In genomic region chr1:8660455-8660854, GRCh38 we compare ENCODE assay signal across 8 cellular contexts.
DNase-seq lines count a peak whose midpoint lies in the region; ATAC-seq, FAIRE-seq and TF ChIP-seq lines count a peak whose summit lies in the region.

No MANE protein-coding gene starts in this region.

- peak; percentile 51 to 66 (median 60) for ATAC-seq in pancreas
- no peak for ATAC-seq in GM18517 (IDR thresholded peaks at IDR 0.05; ENCODE audit: unreplicated experiment)
- ATAC-seq in GM18519 (IDR thresholded peaks at IDR 0.05; ENCODE audit: low FRiP score, unreplicated experiment) = no peak
- ATAC-seq in HG03175 (IDR thresholded peaks at IDR 0.05; ENCODE audit: unreplicated experiment) = no peak

- no peak for FAIRE-seq in pancreas (lab: Jason Lieb, UNC)

- TF ChIP-seq CTCF in Peyer's patch (IDR thresholded peaks at IDR 0.05) (no peak), fibroblast of pulmonary artery (IDR thresholded peaks at IDR 0.05; ENCODE audit: low read length, missing control alignments) (no peak), pancreas (IDR thresholded peaks at IDR 0.05) (no peak)

- WGBS in pancreas, 2 donors = 23 to 28% methylated on average over 5 of the region's 5 CpGs

- TF ChIP-seq POLR2A in Peyer's patch (IDR thresholded peaks at IDR 0.05) = no peak

- H3K4me2 ChIP-seq in BLaER1 = peak overlapping the region; percentile 86

- H3K27me3 ChIP-seq in BLaER1 = no peaks in the 10 kb centered on the region
- H3K27me3 ChIP-seq in Peyer's patch = no peaks in the 10 kb centered on the region
- no peaks in the 10 kb centered on the region for H3K27me3 ChIP-seq in pancreas

- intact Hi-C loops in pancreas (cut with DNase I) = no loop called here

- DNase-seq in Peyer's patch = no peak
- peak; percentile 92 for DNase-seq in fibroblast of pulmonary artery (ENCODE audit: low read depth)
- DNase-seq in pancreas = no peak
- no peak for DNase-seq in NCI-H2196 treated with DMSO at 0.1 percent for 48 hours (lab: John Stamatoyannopoulos, UW; ENCODE audit: unreplicated experiment)

- no peak overlapping the region for H3K9ac ChIP-seq in BLaER1

- H3K4me1 ChIP-seq in BLaER1 = peaks cover 59% of the 10 kb centered on the region
- H3K4me1 ChIP-seq in Peyer's patch = peaks cover 5 to 45% (median 22%) of the 10 kb centered on the region in 4 donors
- peaks cover 10 to 48% (median 45%) of the 10 kb centered on the region in 3 donors for H3K4me1 ChIP-seq in pancreas

- H3K27ac ChIP-seq in BLaER1 (peak overlapping the region; percentile 51; the same call in 1 of the 2 replicates), Peyer's patch (peak overlapping the region; percentile 23 to 56 (median 47)), pancreas (peak overlapping the region in 2 of 4 donors; percentile 31 to 67)

- H3K4me3 ChIP-seq in BLaER1 (no peak overlapping the region), Peyer's patch (no peak overlapping the region), fibroblast of pulmonary artery (replicated peaks; ENCODE audit: low read depth, low read length) (no peak overlapping the region), pancreas (no peak overlapping the region)

- peaks cover 100% of the 10 kb centered on the region for H4K20me1 ChIP-seq in BLaER1

- H3K36me3 ChIP-seq in BLaER1 (peaks cover 22% of the 10 kb centered on the region), Peyer's patch (peaks cover 0 to 6% (median 0%) of the 10 kb centered on the region in 3 donors), pancreas (no peaks in the 10 kb centered on the region)

- H3K9me3 ChIP-seq in BLaER1 (no peaks in the 10 kb centered on the region), Peyer's patch (no peaks in the 10 kb centered on the region), pancreas (no peaks in the 10 kb centered on the region)

Comparison
In these comparisons a context has a peak if more than half of its experiments do, and no peak if none do; other contexts are left out.
1. ATAC-seq: peak in pancreas (4 of 4); none in GM18517 (single experiment), GM18519 (single experiment) and HG03175 (single experiment).